Comparison of ENCODE assay signal across 8 cellular contexts in genomic region chr1:88684482-88685238, GRCh38. TPM values are rescaled to one million over a fixed set of nuclear protein-coding genes. Genes with fewer than 3 reads are reported as not detected.
DNase-seq lines count a peak whose midpoint lies in the region; TF ChIP-seq lines count a peak whose summit lies in the region.

No MANE protein-coding gene starts in this region.

- H4K20me1 ChIP-seq in GM23248 (ENCODE audit: insufficient read depth) (no peaks in the 10 kb centered on the region), Karpas-422 (ENCODE audit: insufficient read depth, low read depth, low read length) (no peaks in the 10 kb centered on the region; the same call in 1 of the 2 replicates)

- H3K9me3 Mint-ChIP-seq in activated naive CD4-positive, alpha-beta T cell treated with anti-CD3 and anti-CD28 coated beads, Interleukin-2, amount 10 ng/mL, durations not matched to agents 7 days and 5 days: no peaks in the 10 kb centered on the region
- H3K9me3 Mint-ChIP-seq in glutamatergic neuron (ENCODE audit: unreplicated experiment): peaks cover 6% of the 10 kb centered on the region
- no peaks in the 10 kb centered on the region for H3K9me3 Mint-ChIP-seq in osteocyte (ENCODE audit: unreplicated experiment)

- H3K27ac ChIP-seq in GM23248 (peak overlapping the region; percentile 89), Karpas-422 (ENCODE audit: low read length) (peak overlapping the region; percentile 68), tibial nerve (peak overlapping the region; percentile 83 to 96 (median 92))

- peak overlapping the region; percentile 96 for H3K27ac Mint-ChIP-seq in activated naive CD4-positive, alpha-beta T cell treated with anti-CD3 and anti-CD28 coated beads, Interleukin-2, amount 10 ng/mL, durations not matched to agents 7 days and 5 days
- H3K27ac Mint-ChIP-seq in glutamatergic neuron (ENCODE audit: unreplicated experiment) (peak overlapping the region; percentile 93), osteocyte (ENCODE audit: unreplicated experiment) (peak overlapping the region; percentile 99)

- peaks cover 28% of the 10 kb centered on the region for H3K4me1 Mint-ChIP-seq in activated naive CD4-positive, alpha-beta T cell treated with anti-CD3 and anti-CD28 coated beads, Interleukin-2, amount 10 ng/mL, durations not matched to agents 7 days and 5 days
- H3K4me1 Mint-ChIP-seq in glutamatergic neuron (ENCODE audit: low read depth, unreplicated experiment) (no peaks in the 10 kb centered on the region), osteocyte (ENCODE audit: unreplicated experiment) (peaks cover 34% of the 10 kb centered on the region)

- H3K9me2 ChIP-seq in GM23248 (ENCODE audit: insufficient read depth): no peaks in the 10 kb centered on the region
- H3K9me2 ChIP-seq in Karpas-422 (replicated peaks; ENCODE audit: insufficient read depth, low read length): no peaks in the 10 kb centered on the region

- H3K9me3 ChIP-seq in GM23248 (ENCODE audit: low read depth) (no peaks in the 10 kb centered on the region), Karpas-422 (ENCODE audit: low read length) (no peaks in the 10 kb centered on the region), tibial nerve (no peaks in the 10 kb centered on the region)

- TF ChIP-seq EP300 in tibial nerve (IDR thresholded peaks at IDR 0.05): no peak

- peak overlapping the region; percentile 98 for H3K4me3 ChIP-seq in GM23248
- H3K4me3 ChIP-seq in Karpas-422 (ENCODE audit: low read length): peak overlapping the region; percentile 91
- peak overlapping the region; percentile 75 to 95 (median 82) for H3K4me3 ChIP-seq in tibial nerve

- H3F3A ChIP-seq in GM23248 (ENCODE audit: insufficient read depth): peaks cover 16% of the 10 kb centered on the region

- H3K36me3 Mint-ChIP-seq in activated naive CD4-positive, alpha-beta T cell treated with anti-CD3 and anti-CD28 coated beads, Interleukin-2, amount 10 ng/mL, durations not matched to agents 7 days and 5 days: peaks cover 6% of the 10 kb centered on the region
- H3K36me3 Mint-ChIP-seq in glutamatergic neuron (ENCODE audit: unreplicated experiment) (no peaks in the 10 kb centered on the region), osteocyte (ENCODE audit: unreplicated experiment) (no peaks in the 10 kb centered on the region)

- 0 to 2% methylated on average over 43 to 44 of the region's 58 CpGs for WGBS in GM23248 (ENCODE audit: low coverage in 1 of 2, low lambda C conversion rate in 2 of 2, missing lambda C conversion rate in 2 of 2), 2 experiments
- 0 to 1% methylated on average over 37 to 54 of the region's 58 CpGs for WGBS in tibial nerve, 2 donors

- no peaks in the 10 kb centered on the region for H3K36me3 ChIP-seq in GM23248 (ENCODE audit: low read depth)
- peaks cover 7% of the 10 kb centered on the region; the same call in 1 of the 2 replicates for H3K36me3 ChIP-seq in Karpas-422 (ENCODE audit: insufficient read depth, low read length)
- H3K36me3 ChIP-seq in tibial nerve: no peaks in the 10 kb centered on the region

- H3K27me3 Mint-ChIP-seq in activated naive CD4-positive, alpha-beta T cell treated with anti-CD3 and anti-CD28 coated beads, Interleukin-2, amount 10 ng/mL, durations not matched to agents 7 days and 5 days: peaks cover 4% of the 10 kb centered on the region
- H3K27me3 Mint-ChIP-seq in glutamatergic neuron (ENCODE audit: unreplicated experiment): peaks cover 4% of the 10 kb centered on the region
- no peaks in the 10 kb centered on the region for H3K27me3 Mint-ChIP-seq in osteocyte (ENCODE audit: unreplicated experiment)

- in situ Hi-C loops in GM23248 (cut with MboI): no loop called here

- H3K9ac ChIP-seq in GM23248 (peak overlapping the region; percentile 92), Karpas-422 (ENCODE audit: low read length) (peak overlapping the region; percentile 88)

- no peaks in the 10 kb centered on the region for H3K27me3 ChIP-seq in GM23248 (replicated peaks; ENCODE audit: insufficient read depth)
- H3K27me3 ChIP-seq in Karpas-422 (ENCODE audit: low read length): 0 out of 2 replicates have a peak, but pooled peaks cover 3% of the 10 kb centered on the region
- no peaks in the 10 kb centered on the region for H3K27me3 ChIP-seq in tibial nerve

- peak overlapping the region; percentile 98 for H2AFZ ChIP-seq in GM23248
- H2AFZ ChIP-seq in Karpas-422 (ENCODE audit: low read length): 0 out of 2 replicates have a peak overlapping the region, but pooled peaks have one; percentile 48

- CTCF ChIA-PET in activated naive CD4-positive, alpha-beta T cell treated with anti-CD3 and anti-CD28 coated beads, Interleukin-2, amount 10 ng/mL, durations not matched to agents 7 days and 5 days (lab: Charles Lee): interaction anchor here (1.0 to 1.7 kb wide), 7 partner anchors 11 to 206 kb away, joined by 3 to 8 read pairs (median 4); no protein-coding TSS in a partner anchor

- H3K79me2 ChIP-seq in GM23248 (ENCODE audit: insufficient read depth) (peaks cover 58% of the 10 kb centered on the region), Karpas-422 (ENCODE audit: low read length) (peaks cover 64% of the 10 kb centered on the region)

- TF ChIP-seq CTCF in glutamatergic neuron (IDR thresholded peaks at IDR 0.05; ENCODE audit: partially characterized antibody, unreplicated experiment): no peak
- TF ChIP-seq CTCF in osteocyte (IDR thresholded peaks at IDR 0.05): peak; percentile 0
- no peak for TF ChIP-seq CTCF in tibial nerve (IDR thresholded peaks at IDR 0.05)

- no peak for TF ChIP-seq POLR2A in tibial nerve (IDR thresholded peaks at IDR 0.05)

- H3K4me2 ChIP-seq in GM23248 (ENCODE audit: unreplicated experiment) (peak overlapping the region; percentile 89), Karpas-422 (ENCODE audit: low read depth, low read length, poor library complexity, severe bottlenecking) (peak overlapping the region; percentile 89)

- peak; percentile 82 for DNase-seq in ELF-1 (ENCODE audit: low read depth, low spot score)
- peak; percentile 70 for DNase-seq in GM23248
- peak; percentile 76 for DNase-seq in Karpas-422
- peak; percentile 81 for DNase-seq in SIG-M5 treated with dmso at 0.1 percent for 504 hours (lab: John Stamatoyannopoulos, UW; ENCODE audit: unreplicated experiment)
- peak; percentile 77 for DNase-seq in activated naive CD4-positive, alpha-beta T cell treated with anti-CD3 and anti-CD28 coated beads, Interleukin-2, amount 10 ng/mL, durations not matched to agents 7 days and 5 days
- peak; percentile 77 for DNase-seq in glutamatergic neuron
- peak; percentile 85 for DNase-seq in osteocyte (ENCODE audit: extremely low spot score, unreplicated experiment)
- peak; percentile 14 to 35 for DNase-seq in tibial nerve (ENCODE audit: low spot score in 2 of 2)

- H3K4me1 ChIP-seq in GM23248 (ENCODE audit: insufficient read depth) (peaks cover 25% of the 10 kb centered on the region), Karpas-422 (ENCODE audit: low read length) (peaks cover 47% of the 10 kb centered on the region), tibial nerve (peaks cover 0 to 57% (median 19%) of the 10 kb centered on the region in 4 donors)

- peak overlapping the region; percentile 92 for H3K4me3 Mint-ChIP-seq in activated naive CD4-positive, alpha-beta T cell treated with anti-CD3 and anti-CD28 coated beads, Interleukin-2, amount 10 ng/mL, durations not matched to agents 7 days and 5 days
- H3K4me3 Mint-ChIP-seq in glutamatergic neuron (ENCODE audit: unreplicated experiment) (peak overlapping the region; percentile 99), osteocyte (ENCODE audit: unreplicated experiment) (peak overlapping the region; percentile 99)

RNA-seq across cellular contexts. Expression of gene PKN2, which starts 0.6 kb away (rescaled TPM):
- total RNA-seq in GM23248 (2014; rRNA removed; shearing (Covaris generic)): 22.3 and 32.6 TPM in 2 replicates
- polyA plus RNA-seq in GM23248 (2016; fragmentation: Nextera tagmentation; extraction: Ambion mirVana): 19.6 and 24.0 TPM in 2 replicates
- 26.3 and 37.1 TPM in 2 replicates for total RNA-seq in Karpas-422 (2014; rRNA removed; shearing (Covaris generic); ENCODE audit: low replicate concordance)
- total RNA-seq in glutamatergic neuron (ENCODE audit: unreplicated experiment) (39.1 TPM), osteocyte (43.8 and 46.8 TPM in 2 replicates), tibial nerve (10 to 100 TPM; 36.3 to 65.9 (median 50.1) TPM)

Comparison
In these comparisons a context has a peak if more than half of its experiments do, and no peak if none do; other contexts are left out.
1. Peak in every context shown above with its lines: DNase-seq, H3K4me3 ChIP-seq and H3K27ac ChIP-seq.
2. DNase-seq: peak in every context shown above with its lines; median percentile 85 in osteocyte; 82 in ELF-1; 81 in SIG-M5 treated with dmso at 0.1 percent for 504 hours; 77 in activated naive CD4-positive, alpha-beta T cell treated with anti-CD3 and anti-CD28 coated beads, Interleukin-2, amount 10 ng/mL, durations not matched to agents 7 days and 5 days; 77 in glutamatergic neuron; 76 in Karpas-422; 70 in GM23248; 24 in tibial nerve.